8 cellular contexts compared by ENCODE assay signal in the genomic region with DNA sequence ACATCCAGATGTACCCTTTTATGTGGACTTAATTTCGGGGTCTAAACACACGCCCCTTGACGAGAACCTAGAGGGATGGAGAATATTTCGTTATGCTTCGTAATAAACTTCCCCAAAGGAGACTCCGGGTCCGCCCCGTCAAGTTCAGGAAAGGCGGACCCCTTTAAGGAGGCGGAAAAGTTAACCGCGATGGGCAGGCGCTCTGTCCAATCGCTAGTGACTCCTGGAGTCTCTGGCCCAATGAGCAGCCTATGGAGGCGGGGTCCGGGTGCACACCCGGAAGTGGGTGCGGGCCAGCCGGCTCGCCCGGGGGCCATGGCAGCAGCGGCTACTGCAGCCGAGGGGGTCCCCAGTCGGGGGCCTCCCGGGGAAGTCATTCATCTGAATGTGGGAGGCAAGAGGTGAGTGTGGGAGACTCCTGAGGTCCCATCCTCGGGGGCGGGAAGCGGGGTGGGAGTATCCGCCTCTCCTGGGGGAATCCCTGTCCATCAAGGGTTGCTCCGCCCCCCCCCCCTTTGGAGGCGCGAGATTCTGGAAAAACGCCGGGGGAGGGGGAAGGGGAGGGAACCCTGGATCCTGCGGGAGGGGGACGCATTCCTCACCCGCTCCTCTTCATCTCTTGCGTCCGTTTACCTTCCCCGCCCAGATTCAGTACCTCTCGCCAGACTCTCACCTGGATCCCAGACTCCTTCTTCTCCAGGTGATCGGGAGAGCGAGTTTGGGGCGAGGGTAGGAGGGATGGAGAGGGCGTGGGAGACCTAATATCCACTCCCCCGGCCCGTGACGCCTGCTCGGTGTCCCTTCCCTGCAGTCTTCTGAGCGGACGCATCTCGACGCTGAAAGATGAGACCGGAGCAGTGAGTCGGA. TPM values are rescaled to one million over a fixed set of nuclear protein-coding genes. Genes with fewer than 3 reads are reported as not detected.
DNase-seq lines count a peak whose midpoint lies in the region; ATAC-seq, FAIRE-seq and TF ChIP-seq lines count a peak whose summit lies in the region.

A gene with protein sequence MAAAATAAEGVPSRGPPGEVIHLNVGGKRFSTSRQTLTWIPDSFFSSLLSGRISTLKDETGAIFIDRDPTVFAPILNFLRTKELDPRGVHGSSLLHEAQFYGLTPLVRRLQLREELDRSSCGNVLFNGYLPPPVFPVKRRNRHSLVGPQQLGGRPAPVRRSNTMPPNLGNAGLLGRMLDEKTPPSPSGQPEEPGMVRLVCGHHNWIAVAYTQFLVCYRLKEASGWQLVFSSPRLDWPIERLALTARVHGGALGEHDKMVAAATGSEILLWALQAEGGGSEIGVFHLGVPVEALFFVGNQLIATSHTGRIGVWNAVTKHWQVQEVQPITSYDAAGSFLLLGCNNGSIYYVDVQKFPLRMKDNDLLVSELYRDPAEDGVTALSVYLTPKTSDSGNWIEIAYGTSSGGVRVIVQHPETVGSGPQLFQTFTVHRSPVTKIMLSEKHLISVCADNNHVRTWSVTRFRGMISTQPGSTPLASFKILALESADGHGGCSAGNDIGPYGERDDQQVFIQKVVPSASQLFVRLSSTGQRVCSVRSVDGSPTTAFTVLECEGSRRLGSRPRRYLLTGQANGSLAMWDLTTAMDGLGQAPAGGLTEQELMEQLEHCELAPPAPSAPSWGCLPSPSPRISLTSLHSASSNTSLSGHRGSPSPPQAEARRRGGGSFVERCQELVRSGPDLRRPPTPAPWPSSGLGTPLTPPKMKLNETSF (plus strand): TSS at position 289 of the 867 bp plus-strand sequence. CDS start 27 bp downstream, at position 316.

- in situ Hi-C loops in ACHN (cut with HindIII; ENCODE audit: low pct_ligation_motif_present, low pct_unique_long_range_greater_than_20kb, low sequenced_read_pairs): no loop called here

- DNase-seq in ACHN: peak; percentile 93
- DNase-seq in NCI-H2196 treated with DMSO at 0.1 percent for 48 hours (lab: John Stamatoyannopoulos, UW; ENCODE audit: unreplicated experiment): peak; percentile 77
- peak; percentile 93 for DNase-seq in WERI-Rb-1
- peak; percentile 90 to 94 for DNase-seq in breast epithelium (ENCODE audit: low spot score in 2 of 2)
- peak; percentile 97 for DNase-seq in iPS-NIHi11 (ENCODE audit: low spot score)
- peak; percentile 97 for DNase-seq in small intestine

- H3K27ac ChIP-seq in WERI-Rb-1 (peak within 1 kb of the TSS; percentile 88), breast epithelium (peak within 1 kb of the TSS; percentile 77 to 79), small intestine (ENCODE audit: low read depth in 1 of 2, low read length in 1 of 2) (peak within 1 kb of the TSS in 1 of 2 donors; percentile 55)

- H3K9me3 ChIP-seq in WERI-Rb-1 (ENCODE audit: severe bottlenecking) (no peaks in the 10 kb centered on the region), breast epithelium (no peaks in the 10 kb centered on the region), small intestine (ENCODE audit: control insufficient read depth, low read depth) (no peaks in the 10 kb centered on the region)

- intact Hi-C loops in breast epithelium (cut with DNase I; ENCODE audit: low total_unique reads): no loop called here

- ATAC-seq in GM18873 (IDR thresholded peaks at IDR 0.05; ENCODE audit: low FRiP score, unreplicated experiment) (peak; percentile 89), HG03139 (IDR thresholded peaks at IDR 0.05; ENCODE audit: unreplicated experiment) (peak; percentile 90)

- H3K36me3 ChIP-seq in WERI-Rb-1 (peaks cover 19% of the 10 kb centered on the region), breast epithelium (no peaks in the 10 kb centered on the region), small intestine (ENCODE audit: control insufficient read depth in 2 of 2, insufficient read depth in 2 of 2, low read length in 2 of 2) (peaks cover 4 to 9% of the 10 kb centered on the region in 2 donors)

- H3K4me1 ChIP-seq in breast epithelium (no peaks in the 10 kb centered on the region), small intestine (ENCODE audit: control insufficient read depth in 2 of 2, insufficient read depth in 1 of 2, low read depth in 1 of 2, low read length in 1 of 2) (peaks cover 0 to 5% of the 10 kb centered on the region in 2 donors)

- no peaks in the 10 kb centered on the region for H3K27me3 ChIP-seq in WERI-Rb-1 (ENCODE audit: insufficient read depth, low read depth, severe bottlenecking)
- H3K27me3 ChIP-seq in breast epithelium: no peaks in the 10 kb centered on the region
- H3K27me3 ChIP-seq in small intestine (ENCODE audit: control insufficient read depth in 2 of 2, insufficient read depth in 2 of 2, low read length in 2 of 2): no peaks in the 10 kb centered on the region

- peak within 1 kb of the TSS; percentile 90 for H3K4me3 ChIP-seq in WERI-Rb-1 (ENCODE audit: low read depth, low read length)
- H3K4me3 ChIP-seq in breast epithelium: peak within 1 kb of the TSS; percentile 82 to 90 (median 85)
- H3K4me3 ChIP-seq in small intestine (ENCODE audit: low read depth in 1 of 2, low read length in 2 of 2): peak within 1 kb of the TSS; percentile 65 to 71

- no peak for FAIRE-seq in small intestine (lab: Jason Lieb, UNC)

- peak; percentile 51 for TF ChIP-seq POLR2A in breast epithelium (IDR thresholded peaks at IDR 0.05)

- TF ChIP-seq CTCF in WERI-Rb-1 (IDR thresholded peaks at IDR 0.05; ENCODE audit: low read depth, low read length) (no peak), breast epithelium (IDR thresholded peaks at IDR 0.05) (no peak)

- WGBS in small intestine, 3 donors: 1% methylated on average over 43 to 51 of the region's 55 CpGs

RNA-seq across cellular contexts. Expression of the gene that starts here (rescaled TPM):
- total RNA-seq in breast epithelium: 10 to 100 TPM; 25.8 to 42.9 (median 34.1) TPM
- 10 to 100 TPM; 56.6 to 70.3 (median 64.2) TPM for polyA plus RNA-seq in small intestine
